In the genomic region with DNA sequence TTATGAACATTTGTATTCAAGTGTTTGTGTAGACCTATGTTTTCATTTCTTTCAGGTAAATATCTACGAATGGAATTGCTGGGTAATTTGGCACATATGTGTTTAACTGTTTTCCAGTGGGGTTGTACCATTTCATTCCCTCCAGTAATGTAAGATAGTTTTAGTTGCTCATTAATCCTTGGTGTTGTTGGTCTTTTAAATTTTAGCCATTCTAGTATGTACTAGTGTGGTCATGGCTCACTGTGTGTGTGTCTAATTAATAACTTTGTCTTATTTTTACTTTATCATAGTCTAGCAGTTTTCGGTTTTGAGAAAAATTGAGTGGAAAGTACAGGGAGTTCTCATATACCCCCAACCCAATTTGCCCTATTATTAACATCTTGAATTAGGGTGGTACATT, we compare ENCODE assay signal across 18 cellular contexts.
"Had no signal": no experiment of that assay in that cellular context is flagged by ENCODE, and none has a peak within 500 bp of the region (broad histone marks: within the 10 kb centered on the region; RNA-seq: fewer than 3 reads in every experiment).

No MANE protein-coding gene starts in this region.

- ATAC-seq: naive thymus-derived CD8-positive, alpha-beta T cell had no signal

- DNase-seq: activated B cell treated with CpG ODN at 0.5 μM for 24 hours; activated CD4-positive, alpha-beta T cell treated with anti-CD3 and anti-CD28 coated beads for 48 hours; activated CD8-positive, alpha-beta memory T cell treated with anti-CD3 and anti-CD28 coated beads, Interleukin-2, amount 50 U/mL, for 4 hours; activated CD8-positive, alpha-beta T cell treated with anti-CD3 and anti-CD28 coated beads for 36 hours; activated effector memory CD4-positive, alpha-beta T cell treated with anti-CD3 and anti-CD28 coated beads, Interleukin-2, amount 50 U/mL, for 16 hours; activated naive CD8-positive, alpha-beta T cell treated with anti-CD3 and anti-CD28 coated beads for 36 hours; activated T-cell treated with anti-CD3 and anti-CD28 coated beads, Interleukin-2, amount 50 U/mL, for 48 hours; anterior cingulate cortex; brain microvascular endothelial cell; effector CD8-positive, alpha-beta T cell; foreskin fibroblast; glutamatergic neuron; left colon; naive thymus-derived CD8-positive, alpha-beta T cell; nucleus accumbens; stimulated activated CD4-positive, alpha-beta T cell treated with anti-CD3 and anti-CD28 coated beads, Interleukin-2, amount 100 ng/mL, for 48 hours; stimulated activated naive CD4-positive, alpha-beta T cell; T-helper 2 cell had no signal
